In genomic region chr11:15745266-15745665, GRCh38 we compare ENCODE assay signal across 16 cellular contexts.
"Had no signal": no experiment of that assay in that cellular context is flagged by ENCODE, and none has a peak within 500 bp of the region (broad histone marks: within the 10 kb centered on the region; RNA-seq: fewer than 3 reads in every experiment).

No MANE protein-coding gene starts in this region.

- H3K27ac Mint-ChIP-seq: activated naive CD4-positive, alpha-beta T cell treated with anti-CD3 and anti-CD28 coated beads, Interleukin-2, amount 10 ng/mL, durations not matched to agents 7 days and 5 days; activated T-helper 2 cell treated with anti-CD3 and anti-CD28 coated beads, Interferon-gamma antibody, Interleukin-2, Interleukin-4, amounts not matched to agents 10 μg/mL and 5 μg/mL and 100 μg/mL, durations not matched to agents 14 hours and 24 hours and 36 hours had no signal

- H3K27me3 ChIP-seq: body of pancreas, gastrocnemius medialis, ovary, sigmoid colon, upper lobe of left lung had no signal

- H3K4me3 ChIP-seq: body of pancreas, gastrocnemius medialis, left ventricle myocardium inferior, ovary, sigmoid colon, upper lobe of left lung had no signal

- FAIRE-seq: endometrium had no signal

- H3K36me3 Mint-ChIP-seq: activated naive CD4-positive, alpha-beta T cell treated with anti-CD3 and anti-CD28 coated beads, Interleukin-2, amount 10 ng/mL, durations not matched to agents 7 days and 5 days had no signal

- H3K9me3 Mint-ChIP-seq: activated naive CD4-positive, alpha-beta T cell treated with anti-CD3 and anti-CD28 coated beads, Interleukin-2, amount 10 ng/mL, durations not matched to agents 7 days and 5 days; activated T-helper 2 cell treated with anti-CD3 and anti-CD28 coated beads, Interferon-gamma antibody, Interleukin-2, Interleukin-4, amounts not matched to agents 10 μg/mL and 5 μg/mL and 100 μg/mL, durations not matched to agents 14 hours and 24 hours and 36 hours had no signal

- H3K4me1 ChIP-seq: body of pancreas, gastrocnemius medialis, left ventricle myocardium inferior, sigmoid colon, upper lobe of left lung had no signal

- H3K36me3 ChIP-seq: gastrocnemius medialis, left ventricle myocardium inferior, ovary, sigmoid colon, upper lobe of left lung had no signal

- H3K27ac ChIP-seq: body of pancreas, gastrocnemius medialis, left ventricle myocardium inferior, ovary, sigmoid colon, upper lobe of left lung had no signal

- H3K4me1 Mint-ChIP-seq: activated naive CD4-positive, alpha-beta T cell treated with anti-CD3 and anti-CD28 coated beads, Interleukin-2, amount 10 ng/mL, durations not matched to agents 7 days and 5 days had no signal

- H3K4me3 Mint-ChIP-seq: activated naive CD4-positive, alpha-beta T cell treated with anti-CD3 and anti-CD28 coated beads, Interleukin-2, amount 10 ng/mL, durations not matched to agents 7 days and 5 days; neural crest cell had no signal

- H3K9me3 ChIP-seq: body of pancreas, gastrocnemius medialis, left ventricle myocardium inferior, ovary, sigmoid colon, upper lobe of left lung had no signal

- ATAC-seq: body of pancreas, gastrocnemius medialis had no signal

- DNase-seq: activated CD4-positive, alpha-beta T cell treated with anti-CD3 and anti-CD28 coated beads, Interleukin-2, amount 50 U/mL, for 1 hour; activated naive CD4-positive, alpha-beta T cell treated with anti-CD3 and anti-CD28 coated beads, Interleukin-2, amount 10 ng/mL, durations not matched to agents 7 days and 5 days; activated T-cell treated with anti-CD3 and anti-CD28 coated beads for 4 hours; body of pancreas; gastrocnemius medialis; islet precursor cell; left ventricle myocardium inferior; mesendoderm; ovary; sigmoid colon; stimulated activated CD4-positive, alpha-beta T cell treated with anti-CD3 and anti-CD28 coated beads, Interleukin-12 subunit alpha, Interleukin-12 subunit beta, amount 100 ng/mL, for 4 hours; stimulated activated naive CD4-positive, alpha-beta T cell treated with Interleukin-2 at 50 U/mL for 16 hours; upper lobe of left lung had no signal
